ENCODE assay signal across 8 cellular contexts in the genomic region with DNA sequence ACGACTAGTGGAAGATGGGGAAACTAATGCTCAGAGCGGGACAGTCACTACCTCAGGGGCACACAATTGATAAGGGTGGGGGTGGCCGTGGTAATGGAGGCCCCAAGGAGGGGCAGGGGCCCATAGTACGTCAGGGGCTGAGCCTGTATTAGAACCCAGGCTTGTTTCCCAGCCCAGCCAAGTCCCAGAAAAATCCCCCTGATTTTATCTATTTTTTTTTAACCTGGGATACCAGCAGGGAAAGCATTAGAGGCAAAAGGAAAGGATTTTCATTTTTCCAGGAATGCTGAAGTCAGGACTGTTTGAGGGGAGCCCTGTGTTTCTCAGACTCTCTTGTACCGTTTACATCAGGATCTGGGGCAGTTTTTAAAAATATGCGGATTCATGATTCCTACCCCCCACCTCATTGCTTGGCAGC. TPM values are rescaled to one million over a fixed set of nuclear protein-coding genes. Genes with fewer than 3 reads are reported as not detected.
DNase-seq lines count a peak whose midpoint lies in the region; ATAC-seq, FAIRE-seq and TF ChIP-seq lines count a peak whose summit lies in the region.

No MANE protein-coding gene starts in this region.

- peaks cover 20% of the 10 kb centered on the region for H3K4me1 Mint-ChIP-seq in activated CD4-positive, alpha-beta T cell treated with anti-CD3 and anti-CD28 coated beads for 36 hours
- H3K4me1 Mint-ChIP-seq in activated naive CD8-positive, alpha-beta T cell treated with anti-CD3 and anti-CD28 coated beads, Interleukin-2, amount 50 U/mL, for 24 hours = peaks cover 21% of the 10 kb centered on the region

- H3K9ac ChIP-seq in kidney (ENCODE audit: low read length in 2 of 2) = peak overlapping the region; percentile 67 to 95

- CTCF ChIA-PET in activated CD4-positive, alpha-beta T cell treated with anti-CD3 and anti-CD28 coated beads for 36 hours (lab: Charles Lee) = interaction anchor here (0.6 to 5.8 kb wide), 4 partner anchors 59 to 137 kb away, joined by 3 to 78 read pairs (median 4); partner anchors contain the start of genes ACSS2 and GGT7

- H3K4me3 Mint-ChIP-seq in activated CD4-positive, alpha-beta T cell treated with anti-CD3 and anti-CD28 coated beads for 36 hours = peak overlapping the region; percentile 98
- peak overlapping the region; percentile 99 for H3K4me3 Mint-ChIP-seq in activated naive CD8-positive, alpha-beta T cell treated with anti-CD3 and anti-CD28 coated beads, Interleukin-2, amount 50 U/mL, for 24 hours

- H3K9me3 ChIP-seq in kidney (ENCODE audit: control insufficient read depth in 1 of 2, low read length in 2 of 2) = no peaks in the 10 kb centered on the region

- H3K4me1 ChIP-seq in kidney (ENCODE audit: control insufficient read depth in 1 of 2, insufficient read depth in 1 of 2, low read depth in 1 of 2, low read length in 2 of 2) = peaks cover 15 to 16% of the 10 kb centered on the region in 2 donors

- no peaks in the 10 kb centered on the region for H3K27me3 Mint-ChIP-seq in activated CD4-positive, alpha-beta T cell treated with anti-CD3 and anti-CD28 coated beads for 36 hours
- H3K27me3 Mint-ChIP-seq in activated naive CD8-positive, alpha-beta T cell treated with anti-CD3 and anti-CD28 coated beads, Interleukin-2, amount 50 U/mL, for 24 hours = no peaks in the 10 kb centered on the region

- TF ChIP-seq CTCF in kidney (IDR thresholded peaks at IDR 0.05; ENCODE audit: borderline replicate concordance, extremely low read depth, insufficient read depth) = no peak

- FAIRE-seq in kidney (lab: Jason Lieb, UNC) = no peak

- intact Hi-C loops in activated CD4-positive, alpha-beta T cell treated with anti-CD3 and anti-CD28 coated beads for 36 hours (cut with DNase I, micrococcal nuclease) = loop anchor here (2.0 to 5.0 kb wide), 3 partner anchors 137 to 964 kb away; partner anchors contain the start of genes RALY (in 1 of the 2) and TRPC4AP (in 1 of the 2)
- intact Hi-C loops in kidney (cut with DNase I) = loop anchor here (5.0 kb wide), 1 partner anchor 84 kb away; the partner anchor contains the start of gene GGT7

- no peak for DNase-seq in activated CD4-positive, alpha-beta T cell treated with anti-CD3 and anti-CD28 coated beads for 36 hours
- no peak for DNase-seq in activated CD4-positive, alpha-beta T cell treated with anti-CD3 and anti-CD28 coated beads for 4 hours
- no peak for DNase-seq in activated naive CD8-positive, alpha-beta T cell treated with anti-CD3 and anti-CD28 coated beads, Interleukin-2, amount 50 U/mL, for 24 hours
- DNase-seq in kidney (no peak), NCI-H1436 treated with DMSO at 0.1 percent for 48 hours (lab: John Stamatoyannopoulos, UW) (no peak)

- no peaks in the 10 kb centered on the region for H3K9me3 Mint-ChIP-seq in activated CD4-positive, alpha-beta T cell treated with anti-CD3 and anti-CD28 coated beads for 36 hours (ENCODE audit: low read depth)
- H3K9me3 Mint-ChIP-seq in activated naive CD8-positive, alpha-beta T cell treated with anti-CD3 and anti-CD28 coated beads, Interleukin-2, amount 50 U/mL, for 24 hours = no peaks in the 10 kb centered on the region

- H3K4me3 ChIP-seq in kidney (ENCODE audit: low read length in 2 of 2) = peak overlapping the region; percentile 77 to 84

- POLR2A ChIA-PET in activated CD4-positive, alpha-beta T cell treated with anti-CD3 and anti-CD28 coated beads for 36 hours (lab: Charles Lee) = interaction anchor here (0.6 to 1.5 kb wide), 6 partner anchors 79 to 104 kb away, joined by 3 to 4 read pairs (median 3); partner anchors contain the start of genes ACSS2 and GGT7

- ATAC-seq in activated CD4-positive, alpha-beta T cell treated with anti-CD3 and anti-CD28 coated beads for 36 hours = no peak
- no peak for ATAC-seq in activated naive CD8-positive, alpha-beta T cell treated with anti-CD3 and anti-CD28 coated beads, Interleukin-2, amount 50 U/mL, for 24 hours
- ATAC-seq in HG02970 (IDR thresholded peaks at IDR 0.05; ENCODE audit: low FRiP score, unreplicated experiment) (no peak), HG03025 (IDR thresholded peaks at IDR 0.05; ENCODE audit: low FRiP score, unreplicated experiment) (no peak)

- H3K36me3 ChIP-seq in kidney (ENCODE audit: control insufficient read depth in 1 of 2, insufficient read depth in 2 of 2, low read length in 2 of 2) = no peaks in the 10 kb centered on the region

- H3K27ac ChIP-seq in kidney (ENCODE audit: low read depth in 2 of 2, low read length in 2 of 2) = peak overlapping the region; percentile 96 to 98
- H3K27ac ChIP-seq in temporal lobe (ENCODE audit: low read depth, low read length) = peak overlapping the region; percentile 86

- peaks cover 10% of the 10 kb centered on the region for H3K36me3 Mint-ChIP-seq in activated CD4-positive, alpha-beta T cell treated with anti-CD3 and anti-CD28 coated beads for 36 hours (ENCODE audit: low read depth)
- H3K36me3 Mint-ChIP-seq in activated naive CD8-positive, alpha-beta T cell treated with anti-CD3 and anti-CD28 coated beads, Interleukin-2, amount 50 U/mL, for 24 hours (ENCODE audit: low read depth) = peaks cover 2% of the 10 kb centered on the region

- H3K27ac Mint-ChIP-seq in activated CD4-positive, alpha-beta T cell treated with anti-CD3 and anti-CD28 coated beads for 36 hours = peak overlapping the region; percentile 94
- H3K27ac Mint-ChIP-seq in activated naive CD8-positive, alpha-beta T cell treated with anti-CD3 and anti-CD28 coated beads, Interleukin-2, amount 50 U/mL, for 24 hours = peak overlapping the region; percentile 99

RNA-seq across cellular contexts. Expression of gene MYH7B, which starts 0.4 kb away (rescaled TPM):
- total RNA-seq in activated CD4-positive, alpha-beta T cell treated with anti-CD3 and anti-CD28 coated beads for 36 hours = under 1 TPM; 0.23 to 0.40 TPM
- 0.76 TPM for total RNA-seq in kidney
- polyA plus RNA-seq in kidney (ENCODE audit: insufficient read depth, low read depth, low replicate concordance) = 3.7 TPM
- total RNA-seq in temporal lobe = under 0.01 TPM

RNA-seq across cellular contexts. Expression of gene GSS, which starts 0.4 kb away (rescaled TPM):
- total RNA-seq in activated CD4-positive, alpha-beta T cell treated with anti-CD3 and anti-CD28 coated beads for 36 hours = 10 to 100 TPM; 58.7 to 59.5 TPM
- total RNA-seq in kidney (54.9 TPM), temporal lobe (22.6 TPM)
- 71.5 TPM for polyA plus RNA-seq in kidney (ENCODE audit: insufficient read depth, low read depth, low replicate concordance)
